In the genomic region with DNA sequence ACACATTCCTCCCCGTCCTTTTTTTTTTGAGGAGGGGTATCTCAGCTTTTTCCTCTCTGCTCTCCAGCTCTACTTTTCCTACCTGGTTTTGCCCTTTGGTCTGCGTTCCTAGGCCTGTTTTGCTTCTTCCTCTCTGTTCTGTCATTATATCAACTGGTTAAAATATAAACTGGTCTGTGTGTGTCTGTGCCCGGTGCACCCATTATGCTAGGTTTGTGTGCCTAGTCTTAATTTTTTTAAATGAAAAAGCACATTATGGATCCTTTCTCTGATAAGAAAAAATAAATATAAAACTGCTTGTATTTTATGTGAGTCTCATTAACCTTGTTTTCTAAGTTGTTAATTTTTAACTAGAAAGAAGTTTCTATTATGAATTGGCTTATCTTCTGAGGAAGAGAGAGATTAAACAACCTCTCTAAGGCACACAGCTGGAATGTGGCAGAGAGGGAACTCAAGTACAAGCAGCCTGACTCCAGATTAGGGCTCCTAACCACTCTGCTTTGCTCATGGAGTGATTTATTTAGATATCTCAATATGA, we compare ENCODE assay signal across 21 cellular contexts. TPM values are rescaled to one million over a fixed set of nuclear protein-coding genes. Genes with fewer than 3 reads are reported as not detected.
A peak's percentile ranks its signal among the peaks of the same experiment; 100 is the strongest.
DNase-seq lines count a peak whose midpoint lies in the region; FAIRE-seq and TF ChIP-seq lines count a peak whose summit lies in the region.
"Had no signal": no experiment of that assay in that cellular context is flagged by ENCODE, and none has a peak within 500 bp of the region (broad histone marks: within the 10 kb centered on the region; RNA-seq: fewer than 3 reads in every experiment).

No MANE protein-coding gene starts in this region.

- H2AK5ac ChIP-seq in trophoblast cell (ENCODE audit: low read length): no peak overlapping the region

- no peak overlapping the region for H4K91ac ChIP-seq in trophoblast cell (ENCODE audit: low read depth, low read length)

- no peaks in the 10 kb centered on the region for H3K27me3 ChIP-seq in trophoblast cell (ENCODE audit: insufficient read depth, low read length)
- H3K27me3 ChIP-seq: neutrophil had no signal

- H2BK5ac ChIP-seq in trophoblast cell (ENCODE audit: low read depth, low read length, poor library complexity): no peak overlapping the region

- FAIRE-seq in kidney (lab: Jason Lieb, UNC): peak; percentile 29
- FAIRE-seq: G401.6 had no signal

- DNase-seq in Caki2 (ENCODE audit: low read depth) (peak; percentile 66), NCI-H774 (lab: John Stamatoyannopoulos, UW) (peak; percentile 34), kidney (no peak), trophoblast cell (no peak), globus pallidus (ENCODE audit: low spot score) (no peak), NCI-H1092 treated with DMSO at 0.1 percent for 48 hours (lab: John Stamatoyannopoulos, UW) (no peak), activated gamma-delta T cell treated with Interleukin-2 at 50 U/mL for 16 hours (no peak), superior temporal gyrus (ENCODE audit: extremely low spot score) (no peak)
- DNase-seq: activated CD4-positive, alpha-beta memory T cell treated with anti-CD3 and anti-CD28 coated beads for 36 hours; activated naive CD8-positive, alpha-beta T cell treated with anti-CD3 and anti-CD28 coated beads for 36 hours; activated T-cell treated with anti-CD3 and anti-CD28 coated beads, Interleukin-2, amount 50 U/mL, for 72 hours; COR-L47; glutamatergic neuron; midbrain; NCI-H1048; NCI-H2107; NCI-H526 treated with DMSO at 0.1 percent for 48 hours; stimulated activated CD4-positive, alpha-beta T cell treated with anti-CD3 and anti-CD28 coated beads, Interleukin-1b, Interleukin-23, amount 100 ng/mL, for 48 hours had no signal

- H3K18ac ChIP-seq in trophoblast cell (ENCODE audit: low read length): no peak overlapping the region

- no peaks in the 10 kb centered on the region for H3K79me2 ChIP-seq in trophoblast cell (ENCODE audit: control insufficient read depth, insufficient read depth, low read length, poor library complexity)

- H3K9ac ChIP-seq in kidney (ENCODE audit: low read length in 2 of 2): no peak overlapping the region
- no peak overlapping the region for H3K9ac ChIP-seq in trophoblast cell (ENCODE audit: low read length)

- H3K4me1 ChIP-seq in kidney (ENCODE audit: control insufficient read depth in 1 of 2, insufficient read depth in 1 of 2, low read depth in 1 of 2, low read length in 2 of 2) (peaks cover 2 to 10% of the 10 kb centered on the region in 2 donors), trophoblast cell (ENCODE audit: control insufficient read depth in 1 of 2, insufficient read depth in 2 of 2, low read length in 2 of 2) (no peaks in the 10 kb centered on the region)

- no peak overlapping the region for H3K4me2 ChIP-seq in trophoblast cell (ENCODE audit: low read length)

- no peaks in the 10 kb centered on the region for H3K79me1 ChIP-seq in trophoblast cell (ENCODE audit: low read length)

- no peaks in the 10 kb centered on the region for H3K36me3 ChIP-seq in kidney (ENCODE audit: control insufficient read depth in 1 of 2, insufficient read depth in 2 of 2, low read length in 2 of 2)
- H3K36me3 ChIP-seq in trophoblast cell (ENCODE audit: control insufficient read depth in 1 of 2, insufficient read depth in 2 of 2, low read length in 2 of 2): no peaks in the 10 kb centered on the region
- H3K36me3 ChIP-seq: neutrophil had no signal

- TF ChIP-seq CTCF in kidney (IDR thresholded peaks at IDR 0.05; ENCODE audit: borderline replicate concordance, extremely low read depth, insufficient read depth): no peak

- peak overlapping the region; percentile 48 to 63 for H3K27ac ChIP-seq in kidney (ENCODE audit: low read depth in 2 of 2, low read length in 2 of 2)
- H3K27ac ChIP-seq in trophoblast cell (ENCODE audit: low read depth, low read length): no peak overlapping the region
- H3K27ac ChIP-seq: neutrophil had no signal

- H2BK120ac ChIP-seq in trophoblast cell (ENCODE audit: insufficient read depth, low read length, poor library complexity): no peak overlapping the region

- H2AFZ ChIP-seq in trophoblast cell (ENCODE audit: insufficient read depth, low read length, poor library complexity): no peak overlapping the region

- H3K9me3 ChIP-seq in kidney (ENCODE audit: control insufficient read depth in 1 of 2, low read length in 2 of 2) (no peaks in the 10 kb centered on the region), trophoblast cell (ENCODE audit: insufficient read depth, low read depth, low read length) (no peaks in the 10 kb centered on the region)
- H3K9me3 ChIP-seq: neutrophil had no signal

- intact Hi-C loops in kidney (cut with DNase I): no loop called here

- in situ Hi-C loops in Caki2 (cut with HindIII; ENCODE audit: low pct_unique_long_range_greater_than_20kb, low sequenced_read_pairs): no loop called here

- no peak overlapping the region for H4K12ac ChIP-seq in trophoblast cell (ENCODE audit: low read depth, low read length)

- H4K8ac ChIP-seq in trophoblast cell (ENCODE audit: low read depth, low read length): no peak overlapping the region

- peak overlapping the region; percentile 49 for H2BK12ac ChIP-seq in trophoblast cell (ENCODE audit: low read length)

- no CpG with 5 or more reads among the region's 3 CpGs for WGBS in trophoblast cell (ENCODE audit: extremely low coverage, insufficient coverage, insufficient read length)

- peak overlapping the region; percentile 28 to 30 for H3K4me3 ChIP-seq in kidney (ENCODE audit: low read length in 2 of 2)
- H3K4me3 ChIP-seq in trophoblast cell (ENCODE audit: low read depth, low read length): no peak overlapping the region

- H3K4ac ChIP-seq in trophoblast cell (ENCODE audit: low read depth, low read length): no peak overlapping the region

- no peak overlapping the region for H3K14ac ChIP-seq in trophoblast cell (ENCODE audit: low read length)

- H3K23ac ChIP-seq in trophoblast cell (ENCODE audit: low read length): no peak overlapping the region

RNA-seq across cellular contexts. Expression of gene SLC38A11, which starts 17.4 kb away (rescaled TPM):
- 0.09 TPM in 1 of 2 replicates, not detected in the other for total RNA-seq in Caki2 (2014; rRNA removed; shearing (Covaris generic); ENCODE audit: low replicate concordance)
- 20.0 TPM for total RNA-seq in kidney
- 6.5 TPM for polyA plus RNA-seq in kidney (ENCODE audit: insufficient read depth, low read depth, low replicate concordance)
- polyA plus RNA-seq in trophoblast cell (2013): 0.04 and 0.05 TPM in 2 replicates
- total RNA-seq: activated CD4-positive, alpha-beta memory T cell treated with anti-CD3 and anti-CD28 coated beads for 36 hours; activated naive CD8-positive, alpha-beta T cell treated with anti-CD3 and anti-CD28 coated beads for 36 hours; activated T-cell treated with anti-CD3 and anti-CD28 coated beads, Interleukin-2, amount 50 U/mL, for 72 hours; dermis microvascular lymphatic vessel endothelial cell had no signal

Comparison
In these comparisons a context has a peak if more than half of its experiments do, and no peak if none do; other contexts are left out.
1. DNase-seq: peak in Caki2 (single experiment) and NCI-H774 (single experiment); none in kidney (single experiment), trophoblast cell (0 of 2), globus pallidus (single experiment), NCI-H1092 treated with DMSO at 0.1 percent for 48 hours (single experiment), activated gamma-delta T cell treated with Interleukin-2 at 50 U/mL for 16 hours (single experiment) and superior temporal gyrus (single experiment).
2. RNA of gene SLC38A11, which starts 17.4 kb away (total RNA-seq): 20.0 TPM in kidney (single experiment); 0.09 TPM in Caki2; every median in the first group is over 10 times any median in the second.